Comparison of ENCODE assay signal across 10 cellular contexts in genomic region chr10:62733654-62734293, GRCh38.
DNase-seq lines count a peak whose midpoint lies in the region; ATAC-seq, FAIRE-seq and TF ChIP-seq lines count a peak whose summit lies in the region.
"Had no signal": no experiment of that assay in that cellular context is flagged by ENCODE, and none has a peak within 500 bp of the region (broad histone marks: within the 10 kb centered on the region; RNA-seq: fewer than 3 reads in every experiment).

No MANE protein-coding gene starts in this region.

- no peaks in the 10 kb centered on the region for H3K4me1 ChIP-seq in right cardiac atrium (ENCODE audit: control insufficient read depth, insufficient read depth, low read length)

- H3K27me3 ChIP-seq in right cardiac atrium (ENCODE audit: control insufficient read depth, insufficient read depth), result no peaks in the 10 kb centered on the region
- H3K27me3 ChIP-seq: SJSA1 had no signal

- no peaks in the 10 kb centered on the region for H3K9me3 ChIP-seq in right cardiac atrium (ENCODE audit: control insufficient read depth, low read length)
- H3K9me3 ChIP-seq: SJSA1 had no signal

- ATAC-seq in GM21786 (IDR thresholded peaks at IDR 0.05; ENCODE audit: unreplicated experiment) (peak; percentile 3), right cardiac atrium (peak; percentile 63 to 72)

- DNase-seq in GM18507 (ENCODE audit: extremely low spot score, insufficient read length, low read depth) (no peak), MV-4-11 (lab: John Stamatoyannopoulos, UW) (peak; percentile 32), right cardiac atrium (peak in 1 of 3 donors; percentile 28), HK-2 (ENCODE audit: unreplicated experiment) (no peak), anterior cingulate cortex (lab: John Stamatoyannopoulos, UW) (no peak), NCI-H345 (lab: John Stamatoyannopoulos, UW) (no peak), RWPE1 (ENCODE audit: low spot score) (no peak)
- DNase-seq: H9 had no signal

- WGBS in right cardiac atrium, result 60% methylated on average over 4 of the region's 4 CpGs

- H3K4me3 ChIP-seq in right cardiac atrium (ENCODE audit: low read length), result no peak overlapping the region
- H3K4me3 ChIP-seq: SJSA1 had no signal

- H3K27ac ChIP-seq in right cardiac atrium (ENCODE audit: low read length) (no peak overlapping the region), RWPE1 (no peak overlapping the region)
- H3K27ac ChIP-seq: SJSA1 had no signal

- FAIRE-seq in GM18507 (lab: Jason Lieb, UNC), result peak; percentile 47

- POLR2A ChIA-PET in RWPE1 (lab: Yijun Ruan, JAX; ENCODE audit: low non-redundant PET), result no interaction called here

- CTCF ChIA-PET in RWPE1 (lab: Yijun Ruan, JAX), result interaction anchor here (0.7 kb wide), 1 partner anchor 301 kb away, joined by 5 read pairs; no protein-coding TSS in a partner anchor

- intact Hi-C loops in right cardiac atrium (cut with DNase I), result no loop called here

- no peak for TF ChIP-seq CTCF in RWPE1 (conservative IDR thresholded peaks at IDR 0.05; ENCODE audit: low read depth)
